Comparison of ENCODE assay signal across 23 cellular contexts in genomic region chr15:22265961-22266360, GRCh38.
DNase-seq lines count a peak whose midpoint lies in the region; ATAC-seq, FAIRE-seq and TF ChIP-seq lines count a peak whose summit lies in the region.
"Had no signal": no experiment of that assay in that cellular context is flagged by ENCODE, and none has a peak within 500 bp of the region (broad histone marks: within the 10 kb centered on the region; RNA-seq: fewer than 3 reads in every experiment).

No MANE protein-coding gene starts in this region.

- no peak for TF ChIP-seq RAD21 in SK-N-SH (IDR thresholded peaks at IDR 0.05; ENCODE audit: low read length)

- no peak for DNase-seq in SK-N-SH
- DNase-seq in H7 = peak; percentile 0
- DNase-seq in body of pancreas = peak in 1 of 4 donors; percentile 23
- DNase-seq in renal cortical epithelial cell (ENCODE audit: low read depth) = peak; percentile 6
- no peak for DNase-seq in kidney
- no peak for DNase-seq in NCI-H2196 (lab: John Stamatoyannopoulos, UW; ENCODE audit: unreplicated experiment)
- DNase-seq: ACHN, BE2C, HCEC 1CT, NCI-H1092, NCI-H1417 treated with DMSO at 0.1 percent for 48 hours, NCI-H1694 treated with DMSO at 0.1 percent for 48 hours, NCI-H2081 treated with DMSO at 0.1 percent for 48 hours, NCI-H2171 treated with DMSO at 0.1 percent for 48 hours, NCI-H524, NCI-H748 treated with DMSO at 0.1 percent for 48 hours, PC-3 had no signal

- 0 out of 2 replicates have a peak overlapping the region, but pooled peaks have one; percentile 12 for H3K4me2 ChIP-seq in SK-N-SH
- H3K4me2 ChIP-seq: GM23338 had no signal

- peaks cover 0 to 27% of the 10 kb centered on the region in 2 experiments; a peak in 1 of 4 replicates for H3K4me1 ChIP-seq in SK-N-SH (ENCODE audit: control insufficient read depth in 1 of 2, insufficient read depth in 2 of 2, low read depth in 1 of 2, low read length in 1 of 2)
- no peaks in the 10 kb centered on the region for H3K4me1 ChIP-seq in body of pancreas
- no peaks in the 10 kb centered on the region for H3K4me1 ChIP-seq in kidney (ENCODE audit: control insufficient read depth in 1 of 2, insufficient read depth in 1 of 2, low read depth in 1 of 2, low read length in 2 of 2)
- H3K4me1 ChIP-seq: BE2C had no signal

- H3K27ac ChIP-seq in SK-N-SH (ENCODE audit: low read depth in 2 of 2, low read length in 1 of 2) (no peak overlapping the region), body of pancreas (no peak overlapping the region), kidney (ENCODE audit: low read depth in 2 of 2, low read length in 2 of 2) (no peak overlapping the region)
- H3K27ac ChIP-seq: 22Rv1 had no signal

- POLR2A ChIA-PET in SK-N-SH (lab: Yijun Ruan, JAX) = no interaction called here

- H2AFZ ChIP-seq in SK-N-SH (ENCODE audit: low read depth) = no peak overlapping the region
- H2AFZ ChIP-seq: GM23338 had no signal

- H3K9me2 ChIP-seq in SK-N-SH = no peaks in the 10 kb centered on the region

- H3K36me3 ChIP-seq in SK-N-SH (replicated peaks in 1 of 2; ENCODE audit: control insufficient read depth in 1 of 2, insufficient read depth in 2 of 2, low read length in 1 of 2) (no peaks in the 10 kb centered on the region), H7 (replicated peaks; ENCODE audit: control insufficient read depth, insufficient read depth, low read length) (no peaks in the 10 kb centered on the region), body of pancreas (replicated peaks in 1 of 2; ENCODE audit: insufficient read depth in 1 of 2, low read depth in 2 of 2) (no peaks in the 10 kb centered on the region), kidney (ENCODE audit: control insufficient read depth in 1 of 2, insufficient read depth in 2 of 2, low read length in 2 of 2) (no peaks in the 10 kb centered on the region)
- H3K36me3 ChIP-seq: BE2C had no signal

- H3K4me3 ChIP-seq in SK-N-SH (ENCODE audit: low read depth in 2 of 2, low read length in 1 of 2) (no peak overlapping the region), H7 (ENCODE audit: insufficient read depth, low read depth, low read length) (no peak overlapping the region), body of pancreas (no peak overlapping the region), kidney (ENCODE audit: low read length in 2 of 2) (no peak overlapping the region)
- H3K4me3 ChIP-seq: GM23338 had no signal

- no peaks in the 10 kb centered on the region for H3K9me3 ChIP-seq in SK-N-SH
- H3K9me3 ChIP-seq in body of pancreas = no peaks in the 10 kb centered on the region
- no peaks in the 10 kb centered on the region for H3K9me3 ChIP-seq in kidney (ENCODE audit: control insufficient read depth in 1 of 2, low read length in 2 of 2)
- H3K9me3 ChIP-seq: BE2C had no signal

- TF ChIP-seq CTCF in SK-N-SH (IDR thresholded peaks at IDR 0.05) (no peak), body of pancreas (IDR thresholded peaks at IDR 0.05) (no peak), kidney (IDR thresholded peaks at IDR 0.05; ENCODE audit: borderline replicate concordance, extremely low read depth, insufficient read depth) (no peak)

- H3K9ac ChIP-seq in SK-N-SH = no peak overlapping the region
- H3K9ac ChIP-seq in kidney (ENCODE audit: low read length in 2 of 2) = no peak overlapping the region

- intact Hi-C loops in body of pancreas (cut with DNase I) (no loop called here), kidney (cut with DNase I) (no loop called here)

- no peak for FAIRE-seq in kidney (lab: Jason Lieb, UNC)
- FAIRE-seq: D721Med, GM18507 had no signal

- H3K27me3 ChIP-seq in SK-N-SH (ENCODE audit: insufficient read depth) (no peaks in the 10 kb centered on the region), H7 (ENCODE audit: control insufficient read depth, insufficient read depth, low read length) (no peaks in the 10 kb centered on the region), body of pancreas (no peaks in the 10 kb centered on the region)
- H3K27me3 ChIP-seq: BE2C had no signal

- H4K20me1 ChIP-seq in SK-N-SH (ENCODE audit: insufficient read depth) = 0 out of 2 replicates have a peak, but pooled peaks cover 3% of the 10 kb centered on the region

- H3F3A ChIP-seq in SK-N-SH (replicated peaks; ENCODE audit: insufficient read depth) = no peaks in the 10 kb centered on the region

- TF ChIP-seq POLR2A in body of pancreas (IDR thresholded peaks at IDR 0.05) = no peak

- TF ChIP-seq EP300 in SK-N-SH (IDR thresholded peaks at IDR 0.05; ENCODE audit: borderline replicate concordance in 1 of 2, low read depth in 1 of 2, low read length in 1 of 2) = no peak

- CTCF ChIA-PET in SK-N-SH (lab: Yijun Ruan, JAX) = no interaction called here

- no peak for ATAC-seq in SK-N-SH treated with all-trans-retinoic acid at 6 μM for 48 hours
- peak; percentile 48 for ATAC-seq in body of pancreas
- no peak for ATAC-seq in GM21447 (IDR thresholded peaks at IDR 0.05; ENCODE audit: unreplicated experiment)
- ATAC-seq: GM23338, PC-3 had no signal

- H3K79me2 ChIP-seq in SK-N-SH (ENCODE audit: insufficient read depth) = no peaks in the 10 kb centered on the region

- WGBS in SK-N-SH (ENCODE audit: low lambda C conversion rate) = 16% methylated on average over 2 of the region's 2 CpGs
- 23 to 29% methylated on average over 2 of the region's 2 CpGs for WGBS in body of pancreas, 2 donors

TF ChIP-seq in SK-N-SH, 30 proteins besides CTCF, POLR2A, EP300 and RAD21:
- TF ChIP-seq RXRA (IDR thresholded peaks at IDR 0.05; ENCODE audit: borderline replicate concordance, low read depth) = no peak
- no peak for TF ChIP-seq NRF1 (IDR thresholded peaks at IDR 0.05; ENCODE audit: low read depth, low read length)
- no peak for TF ChIP-seq CHD2 (IDR thresholded peaks at IDR 0.05; ENCODE audit: low read length, partially characterized antibody)
- TF ChIP-seq EZH2phosphoT487 (IDR thresholded peaks at IDR 0.05; ENCODE audit: borderline replicate concordance, low read depth) = no peak
- no peak for TF ChIP-seq ELF1 (IDR thresholded peaks at IDR 0.05)
- TF ChIP-seq SIN3A (IDR thresholded peaks at IDR 0.05; ENCODE audit: borderline replicate concordance, low read depth, low read length) = no peak

TF ChIP-seq in SK-N-SH treated with all-trans-retinoic acid at 6 μM for 48 hours, 23 proteins besides CTCF, POLR2A, EP300 and RAD21 (continues in another document):
- TF ChIP-seq POU6F1 (CRISPR knock-in tag; IDR thresholded peaks at IDR 0.05; ENCODE audit: borderline replicate concordance, low read depth) (no peak), ZNF8 (CRISPR knock-in tag; IDR thresholded peaks at IDR 0.05) (no peak), TCF4 (CRISPR knock-in tag; IDR thresholded peaks at IDR 0.05; ENCODE audit: borderline replicate concordance) (no peak), ARNTL (CRISPR knock-in tag; IDR thresholded peaks at IDR 0.05; ENCODE audit: borderline replicate concordance, low read depth) (no peak), SNAI2 (CRISPR knock-in tag; IDR thresholded peaks at IDR 0.05) (no peak), ZC3H10 (CRISPR knock-in tag; IDR thresholded peaks at IDR 0.05) (no peak), CSDC2 (CRISPR knock-in tag; IDR thresholded peaks at IDR 0.05) (no peak), CSRNP3 (CRISPR knock-in tag; IDR thresholded peaks at IDR 0.05) (no peak), ZFP30 (CRISPR knock-in tag; IDR thresholded peaks at IDR 0.05) (no peak), TOX (CRISPR knock-in tag; IDR thresholded peaks at IDR 0.05; ENCODE audit: borderline replicate concordance) (no peak), ESRRG (CRISPR knock-in tag; IDR thresholded peaks at IDR 0.05) (no peak), ISL1 (CRISPR knock-in tag; IDR thresholded peaks at IDR 0.05) (no peak), PPARA (CRISPR knock-in tag; IDR thresholded peaks at IDR 0.05; ENCODE audit: borderline replicate concordance) (no peak), PATZ1 (CRISPR knock-in tag; IDR thresholded peaks at IDR 0.05; ENCODE audit: borderline replicate concordance) (no peak)

Comparison
In these comparisons a context has a peak if more than half of its experiments do, and no peak if none do; other contexts are left out.
1. DNase-seq: peak in H7 (single experiment) and renal cortical epithelial cell (single experiment); none in SK-N-SH (single experiment), kidney (single experiment) and NCI-H2196 (single experiment).